Comparison of ENCODE assay signal across 8 cellular contexts in genomic region chr17:40561871-40562611, GRCh38. TPM values are rescaled to one million over a fixed set of nuclear protein-coding genes. Genes with fewer than 3 reads are reported as not detected.
DNase-seq lines count a peak whose midpoint lies in the region; ATAC-seq, FAIRE-seq and TF ChIP-seq lines count a peak whose summit lies in the region.
"Had no signal": no experiment of that assay in that cellular context is flagged by ENCODE, and none has a peak within 500 bp of the region (broad histone marks: within the 10 kb centered on the region; RNA-seq: fewer than 3 reads in every experiment).

No MANE protein-coding gene starts in this region.

- H3K4me1 ChIP-seq in OCI-LY7 (ENCODE audit: insufficient read depth, low read length, poor library complexity, severe bottlenecking), result peaks cover 58% of the 10 kb centered on the region

- no peak overlapping the region; the same call in 1 of the 2 replicates for H2AFZ ChIP-seq in OCI-LY7 (ENCODE audit: low read length)

- H3K79me2 ChIP-seq in OCI-LY7 (ENCODE audit: insufficient read depth, low read depth, low read length), result no peaks in the 10 kb centered on the region

- no TSS peak for BruUV-seq in OCI-LY7 (replicated peaks; lab: Mats Ljungman, UMichigan)

- ATAC-seq in GM19463 (IDR thresholded peaks at IDR 0.05; ENCODE audit: unreplicated experiment), result peak; percentile 29

- H3K4me2 ChIP-seq in OCI-LY7 (ENCODE audit: low read length), result peak overlapping the region; percentile 0; the same call in 1 of the 2 replicates

- no peaks in the 10 kb centered on the region for H3K9me2 ChIP-seq in OCI-LY7 (ENCODE audit: insufficient read depth, low read length)

- DNase-seq in OCI-LY7 (ENCODE audit: low spot score) (peak; percentile 51), bronchial epithelial cell (ENCODE audit: low read depth) (no peak), NCI-H2029 treated with DMSO at 0.1 percent for 48 hours (lab: John Stamatoyannopoulos, UW) (no peak), NCI-H446 treated with DMSO at 0.1 percent for 48 hours (lab: John Stamatoyannopoulos, UW) (no peak), NCI-H82 treated with DMSO at 0.1 percent for 48 hours (lab: John Stamatoyannopoulos, UW; ENCODE audit: unreplicated experiment) (no peak)
- DNase-seq in stimulated activated naive CD4-positive, alpha-beta T cell (lab: John Stamatoyannopoulos, UW), result peak; percentile 48 to 78 (median 67)

- intact Hi-C loops in OCI-LY7 (cut with micrococcal nuclease; ENCODE audit: unreplicated experiment), result no loop called here

- POLR2A ChIA-PET in OCI-LY7 (lab: Charles Lee), result interaction anchor here (0.7 to 1.1 kb wide), 2 partner anchors 26 to 49 kb away, joined by 3 read pairs; no protein-coding TSS in a partner anchor

- no peak overlapping the region for H3K27ac ChIP-seq in OCI-LY7 (ENCODE audit: low read depth, low read length, poor library complexity, severe bottlenecking)
- H3K27ac ChIP-seq: SK-N-MC had no signal

- CTCF ChIA-PET in OCI-LY7 (lab: Charles Lee; ENCODE audit: unreplicated experiment), result no interaction called here

- peaks cover under 1% of the 10 kb centered on the region; the same call in 1 of the 2 replicates for H3K9me3 ChIP-seq in OCI-LY7 (ENCODE audit: low read length)

- FAIRE-seq in bronchial epithelial cell (lab: Jason Lieb, UNC), result no peak

- TF ChIP-seq CTCF in OCI-LY7 (conservative IDR thresholded peaks at IDR 0.05; ENCODE audit: low read length), result peak; percentile 63
- TF ChIP-seq CTCF in bronchial epithelial cell (IDR thresholded peaks at IDR 0.05; ENCODE audit: insufficient read depth, low read length, severe bottlenecking), result peak; percentile 17

- H3K4me3 ChIP-seq in OCI-LY7 (ENCODE audit: low read depth, low read length, poor library complexity, severe bottlenecking) (no peak overlapping the region), bronchial epithelial cell (ENCODE audit: low read depth, low read length) (no peak overlapping the region)
- H3K4me3 ChIP-seq: SK-N-MC had no signal

- peaks cover 6% of the 10 kb centered on the region for H3K27me3 ChIP-seq in bronchial epithelial cell (ENCODE audit: control insufficient read depth, insufficient read depth, low read length)

- H4K20me1 ChIP-seq in OCI-LY7 (ENCODE audit: insufficient read depth, low read length), result no peaks in the 10 kb centered on the region

- H3K36me3 ChIP-seq in OCI-LY7 (ENCODE audit: insufficient read depth, low read length) (no peaks in the 10 kb centered on the region), bronchial epithelial cell (ENCODE audit: control insufficient read depth, insufficient read depth, low read length) (no peaks in the 10 kb centered on the region)

RNA-seq across cellular contexts. Expression of gene CCR7, which starts 3.2 kb away (rescaled TPM):
- 1.8 and 2.3 TPM in 2 replicates for total RNA-seq in OCI-LY7 (2014; rRNA removed; shearing (Covaris generic))
- 0.48 TPM in 1 of 2 replicates, not detected in the other for total RNA-seq in OCI-LY7 (2022)
- not detected in 2 replicates for total RNA-seq in bronchial epithelial cell

Comparison
In these comparisons a context has a peak if more than half of its experiments do, and no peak if none do; other contexts are left out.
1. DNase-seq: peak in OCI-LY7 (single experiment) and stimulated activated naive CD4-positive, alpha-beta T cell (6 of 6); none in bronchial epithelial cell (single experiment), NCI-H2029 treated with DMSO at 0.1 percent for 48 hours (single experiment), NCI-H446 treated with DMSO at 0.1 percent for 48 hours (single experiment) and NCI-H82 treated with DMSO at 0.1 percent for 48 hours (single experiment).